26 cellular contexts compared by ENCODE assay signal in the genomic region with DNA sequence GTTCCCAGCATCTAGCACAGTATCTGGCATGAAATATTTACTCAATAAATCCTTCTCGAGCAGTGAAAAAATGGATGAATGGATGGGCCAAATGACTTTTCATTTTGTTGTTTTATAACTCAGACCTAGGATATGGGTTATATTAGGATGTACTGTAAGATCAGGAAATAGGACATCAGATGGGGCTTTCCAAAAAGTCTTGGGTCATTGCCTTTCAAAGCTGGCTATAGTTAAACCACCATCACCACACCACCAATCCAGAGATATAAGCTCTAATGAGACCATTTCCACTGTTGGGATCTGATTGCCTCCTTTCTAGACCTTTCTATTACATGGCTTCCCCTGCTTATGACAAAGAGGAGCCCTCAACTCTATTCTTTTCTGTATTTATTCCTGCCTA.
"Had no signal": no experiment of that assay in that cellular context is flagged by ENCODE, and none has a peak within 500 bp of the region (broad histone marks: within the 10 kb centered on the region; RNA-seq: fewer than 3 reads in every experiment).

No MANE protein-coding gene starts in this region.

- H3K27ac ChIP-seq: ascending aorta, cardiac muscle cell, coronary artery, dorsolateral prefrontal cortex, gastrocnemius medialis, hepatocyte, pancreas, prostate gland, suprapubic skin, tibial artery, upper lobe of right lung, VCaP had no signal

- DNase-seq: activated CD8-positive, alpha-beta memory T cell treated with anti-CD3 and anti-CD28 coated beads, Interleukin-2, amount 50 U/mL, for 4 hours; activated effector memory CD4-positive, alpha-beta T cell treated with anti-CD3 and anti-CD28 coated beads, Interleukin-2, amount 50 U/mL, for 16 hours; activated T-cell treated with anti-CD3 and anti-CD28 coated beads, Interleukin-2, amount 50 U/mL, for 1 hour; dorsolateral prefrontal cortex; effector memory CD4-positive, alpha-beta T cell; gastrocnemius medialis; islet precursor cell; left ventricle myocardium superior; naive thymus-derived CD4-positive, alpha-beta T cell; nucleus accumbens; pancreas; retina; stimulated activated CD4-positive, alpha-beta T cell treated with anti-CD3 and anti-CD28 coated beads, Interleukin-12 subunit alpha, Interleukin-12 subunit beta, amount 100 ng/mL, for 4 hours; stimulated activated CD4-positive, alpha-beta T cell treated with anti-CD3 and anti-CD28 coated beads, Interleukin-4, amount 100 ng/mL, for 1 hour; T-helper 9 cell; tibial artery; upper lobe of right lung had no signal

- H3K9me3 ChIP-seq: ascending aorta, gastrocnemius medialis, pancreas, prostate gland, suprapubic skin, tibial artery, upper lobe of right lung had no signal

- ATAC-seq: gastrocnemius medialis; left ventricle myocardium superior; naive thymus-derived CD4-positive, alpha-beta T cell; pancreas; sciatic nerve; upper lobe of right lung had no signal

- H2AFZ ChIP-seq: hepatocyte had no signal

- H3K4me1 ChIP-seq: ascending aorta, pancreas, prostate gland, tibial artery, upper lobe of right lung had no signal

- H3K36me3 ChIP-seq: ascending aorta, cardiac muscle cell, gastrocnemius medialis, pancreas, prostate gland, suprapubic skin, tibial artery, upper lobe of right lung had no signal

- H3K4me3 ChIP-seq: ascending aorta, cardiac muscle cell, coronary artery, dorsolateral prefrontal cortex, gastrocnemius medialis, hepatocyte, pancreas, prostate gland, skin epidermis, suprapubic skin, tibial artery, upper lobe of right lung had no signal

- H3K4me2 ChIP-seq: hepatocyte had no signal

- H3K27me3 ChIP-seq: ascending aorta, cardiac muscle cell, dorsolateral prefrontal cortex, gastrocnemius medialis, hepatocyte, pancreas, suprapubic skin, tibial artery, upper lobe of right lung had no signal

- H3K79me2 ChIP-seq: hepatocyte had no signal
